39 cellular contexts compared by ENCODE assay signal in genomic region chr13:111258637-111259036, GRCh38.
"Had no signal": no experiment of that assay in that cellular context is flagged by ENCODE, and none has a peak within 500 bp of the region (broad histone marks: within the 10 kb centered on the region; RNA-seq: fewer than 3 reads in every experiment).

No MANE protein-coding gene starts in this region.

- H3K9me3 ChIP-seq: adrenal gland, ascending aorta, body of pancreas, breast epithelium had no signal

- H3K27me3 Mint-ChIP-seq: activated naive CD4-positive, alpha-beta T cell treated with anti-CD3 and anti-CD28 coated beads, Interleukin-2, amount 10 ng/mL, durations not matched to agents 7 days and 5 days; activated naive CD4-positive, alpha-beta T cell treated with anti-CD3 and anti-CD28 coated beads, Interleukin-2, amount 50 U/mL, for 24 hours; activated naive CD8-positive, alpha-beta T cell; activated naive CD8-positive, alpha-beta T cell treated with anti-CD3 and anti-CD28 coated beads for 36 hours; activated naive CD8-positive, alpha-beta T cell treated with anti-CD3 and anti-CD28 coated beads, Interleukin-2, amount 10 ng/mL, durations not matched to agents 7 days and 5 days; activated naive CD8-positive, alpha-beta T cell treated with anti-CD3 and anti-CD28 coated beads, Interleukin-2, amount 50 U/mL, for 24 hours; activated T-cell treated with anti-CD3 and anti-CD28 coated beads, Interleukin-2, amount 50 U/mL, for 24 hours; activated T-helper 17 cell treated with anti-CD3 and anti-CD28 coated beads, Interleukin-2, amount 50 U/mL, for 72 hours; brain; central memory CD8-positive, alpha-beta T cell had no signal

- H3K4me1 Mint-ChIP-seq: activated naive CD8-positive, alpha-beta T cell treated with anti-CD3 and anti-CD28 coated beads for 36 hours had no signal

- H3K4me3 Mint-ChIP-seq: activated naive CD4-positive, alpha-beta T cell treated with anti-CD3 and anti-CD28 coated beads for 36 hours; activated naive CD4-positive, alpha-beta T cell treated with anti-CD3 and anti-CD28 coated beads, Interleukin-2, amount 10 ng/mL, durations not matched to agents 7 days and 5 days; activated naive CD4-positive, alpha-beta T cell treated with anti-CD3 and anti-CD28 coated beads, Interleukin-2, amount 50 U/mL, for 24 hours; activated naive CD8-positive, alpha-beta T cell; activated naive CD8-positive, alpha-beta T cell treated with anti-CD3 and anti-CD28 coated beads for 36 hours; activated naive CD8-positive, alpha-beta T cell treated with anti-CD3 and anti-CD28 coated beads, Interleukin-2, amount 10 ng/mL, durations not matched to agents 7 days and 5 days; activated naive CD8-positive, alpha-beta T cell treated with anti-CD3 and anti-CD28 coated beads, Interleukin-2, amount 50 U/mL, for 24 hours; activated T-cell treated with anti-CD3 and anti-CD28 coated beads, Interleukin-2, amount 50 U/mL, for 24 hours; activated T-cell treated with anti-CD3 and anti-CD28 coated beads, Interleukin-2, amount 50 U/mL, for 4 hours; activated T-cell treated with anti-CD3 and anti-CD28 coated beads, Interleukin-2, amount 50 U/mL, for 72 hours; activated T-helper 1 cell treated with anti-CD3 and anti-CD28 coated beads, Interleukin-12 subunit alpha, Interleukin-12 subunit beta, Interleukin-2, Interleukin-4 antibody, amounts not matched to agents 30 ng/mL and 10 ng/mL and 1 ng/mL, durations not matched to agents 14 hours and 24 hours and 36 hours; activated T-helper 17 cell treated with anti-CD3 and anti-CD28 coated beads, Interleukin-2, amount 50 U/mL, for 72 hours; brain; central memory CD8-positive, alpha-beta T cell had no signal

- ATAC-seq: activated naive CD4-positive, alpha-beta T cell treated with anti-CD3 and anti-CD28 coated beads, Interleukin-2, amount 50 U/mL, for 72 hours; activated naive CD8-positive, alpha-beta T cell treated with anti-CD3 and anti-CD28 coated beads, Interleukin-2, amount 50 U/mL, for 24 hours; activated T-cell treated with anti-CD3 and anti-CD28 coated beads, Interleukin-2, amount 50 U/mL, for 4 hours; activated T-cell treated with anti-CD3 and anti-CD28 coated beads, Interleukin-2, amount 50 U/mL, for 72 hours; activated T-helper 17 cell treated with anti-CD3 and anti-CD28 coated beads, Interleukin-2, amount 50 U/mL, for 72 hours; body of pancreas had no signal

- H3K27me3 ChIP-seq: adrenal gland, ascending aorta, body of pancreas, brain microvascular endothelial cell, breast epithelium, cardiac muscle cell had no signal

- H3K27ac Mint-ChIP-seq: activated naive CD4-positive, alpha-beta T cell treated with anti-CD3 and anti-CD28 coated beads for 36 hours; activated naive CD4-positive, alpha-beta T cell treated with anti-CD3 and anti-CD28 coated beads, Interleukin-2, amount 10 ng/mL, durations not matched to agents 7 days and 5 days; activated naive CD4-positive, alpha-beta T cell treated with anti-CD3 and anti-CD28 coated beads, Interleukin-2, amount 50 U/mL, for 24 hours; activated naive CD8-positive, alpha-beta T cell; activated naive CD8-positive, alpha-beta T cell treated with anti-CD3 and anti-CD28 coated beads for 36 hours; activated naive CD8-positive, alpha-beta T cell treated with anti-CD3 and anti-CD28 coated beads, Interleukin-2, amount 10 ng/mL, durations not matched to agents 7 days and 5 days; activated naive CD8-positive, alpha-beta T cell treated with anti-CD3 and anti-CD28 coated beads, Interleukin-2, amount 50 U/mL, for 24 hours; activated T-cell treated with anti-CD3 and anti-CD28 coated beads, Interleukin-2, amount 50 U/mL, for 24 hours; activated T-cell treated with anti-CD3 and anti-CD28 coated beads, Interleukin-2, amount 50 U/mL, for 72 hours; activated T-helper 17 cell treated with anti-CD3 and anti-CD28 coated beads, Interleukin-2, amount 50 U/mL, for 72 hours; activated T-helper 2 cell treated with anti-CD3 and anti-CD28 coated beads, Interferon-gamma antibody, Interleukin-2, Interleukin-4, amounts not matched to agents 10 μg/mL and 5 μg/mL and 100 μg/mL, durations not matched to agents 14 hours and 24 hours and 36 hours; brain had no signal

- DNase-seq: activated effector memory CD4-positive, alpha-beta T cell treated with anti-CD3 and anti-CD28 coated beads, Interleukin-2, amount 50 U/mL, for 16 hours; activated effector memory CD4-positive, alpha-beta T cell treated with Interleukin-2 at 50 U/mL for 16 hours; activated gamma-delta T cell; activated gamma-delta T cell treated with Interleukin-2 at 50 U/mL for 16 hours; activated naive CD4-positive, alpha-beta T cell; activated naive CD4-positive, alpha-beta T cell treated with anti-CD3 and anti-CD28 coated beads for 36 hours; activated naive CD4-positive, alpha-beta T cell treated with anti-CD3 and anti-CD28 coated beads, Interleukin-2, amount 10 ng/mL, durations not matched to agents 7 days and 5 days; activated naive CD4-positive, alpha-beta T cell treated with anti-CD3 and anti-CD28 coated beads, Interleukin-2, amount 50 U/mL, for 16 hours; activated naive CD4-positive, alpha-beta T cell treated with Interleukin-2 at 50 U/mL for 16 hours; activated naive CD8-positive, alpha-beta T cell treated with anti-CD3 and anti-CD28 coated beads for 36 hours; activated naive CD8-positive, alpha-beta T cell treated with anti-CD3 and anti-CD28 coated beads, Interleukin-2, amount 10 ng/mL, durations not matched to agents 7 days and 5 days; activated naive CD8-positive, alpha-beta T cell treated with anti-CD3 and anti-CD28 coated beads, Interleukin-2, amount 50 U/mL, for 24 hours; activated T-cell treated with anti-CD3 and anti-CD28 coated beads for 4 hours; activated T-cell treated with anti-CD3 and anti-CD28 coated beads, Interleukin-2, amount 50 U/mL, for 1 hour; activated T-cell treated with anti-CD3 and anti-CD28 coated beads, Interleukin-2, amount 50 U/mL, for 24 hours; activated T-cell treated with anti-CD3 and anti-CD28 coated beads, Interleukin-2, amount 50 U/mL, for 4 hours; activated T-cell treated with anti-CD3 and anti-CD28 coated beads, Interleukin-2, amount 50 U/mL, for 48 hours; activated T-cell treated with anti-CD3 and anti-CD28 coated beads, Interleukin-2, amount 50 U/mL, for 72 hours; amniotic stem cell; amygdala; anterior cingulate cortex; aorta; body of pancreas; brain microvascular endothelial cell; caudate nucleus; central memory CD4-positive, alpha-beta T cell; cerebellar nuclear complex had no signal

- H3K4me1 ChIP-seq: adrenal gland, ascending aorta, body of pancreas, breast epithelium had no signal

- H3K36me3 ChIP-seq: breast epithelium, cardiac muscle cell had no signal

- H3K4me3 ChIP-seq: adrenal gland, ascending aorta, body of pancreas, breast epithelium, cardiac muscle cell had no signal

- H3K9me3 Mint-ChIP-seq: activated naive CD4-positive, alpha-beta T cell treated with anti-CD3 and anti-CD28 coated beads, Interleukin-2, amount 50 U/mL, for 24 hours; activated T-cell treated with anti-CD3 and anti-CD28 coated beads, Interleukin-2, amount 50 U/mL, for 24 hours had no signal

- H3K27ac ChIP-seq: adrenal gland, ascending aorta, body of pancreas, brain microvascular endothelial cell, breast epithelium, cardiac muscle cell had no signal
